1 cellular context compared by ENCODE assay signal in genomic region chr2:42141687-42142475, GRCh38.
TF ChIP-seq lines count a peak whose summit lies in the region.

No MANE protein-coding gene starts in this region.

TF ChIP-seq in K562, 482 proteins besides CTCF, POLR2A, EP300 and RAD21 (continued from another document):
- no peak for TF ChIP-seq ATF4 (CRISPR knock-in tag; IDR thresholded peaks at IDR 0.05)
- TF ChIP-seq RNF219 (CRISPR knock-in tag; IDR thresholded peaks at IDR 0.05), result no peak
- no peak for TF ChIP-seq EWSR1 (IDR thresholded peaks at IDR 0.05; ENCODE audit: borderline replicate concordance, low read depth, partially characterized antibody)
- no peak for TF ChIP-seq HSF4 (CRISPR knock-in tag; IDR thresholded peaks at IDR 0.05; ENCODE audit: borderline replicate concordance)
- no peak for TF ChIP-seq NFATC3 (IDR thresholded peaks at IDR 0.05)
- TF ChIP-seq ILK (tag; IDR thresholded peaks at IDR 0.05; ENCODE audit: borderline replicate concordance, low read depth), result no peak
- no peak for TF ChIP-seq TCF3 (CRISPR knock-in tag; IDR thresholded peaks at IDR 0.05)
- TF ChIP-seq ZNF696 (CRISPR knock-in tag; conservative IDR thresholded peaks at IDR 0.05), result no peak
- TF ChIP-seq NCOA2 (IDR thresholded peaks at IDR 0.05; ENCODE audit: partially characterized antibody in 2 of 2), result no peak
- TF ChIP-seq ZNF280B (CRISPR knock-in tag; IDR thresholded peaks at IDR 0.05), result no peak
- TF ChIP-seq MAZ (CRISPR knock-in tag; conservative IDR thresholded peaks at IDR 0.05 in 1 of 2, IDR thresholded peaks at IDR 0.05 in 1 of 2), result no peak; a peak in 1 of 4 replicates
- peak; percentile 48; the same call in 1 of the 2 replicates for TF ChIP-seq SMARCE1 (IDR thresholded peaks at IDR 0.05)
- TF ChIP-seq ZNF584 (CRISPR knock-in tag; IDR thresholded peaks at IDR 0.05; ENCODE audit: low read depth), result no peak
- 0 out of 2 replicates have a peak, but pooled peaks have one; percentile 47 for TF ChIP-seq SMARCA4 (IDR thresholded peaks at IDR 0.05)
- no peak for TF ChIP-seq BDP1 (IDR thresholded peaks at IDR 0.05; ENCODE audit: insufficient read depth, insufficient read length)
- TF ChIP-seq POLR3A (IDR thresholded peaks at IDR 0.05; ENCODE audit: borderline replicate concordance, extremely low read depth, insufficient read depth, insufficient read length), result no peak
- TF ChIP-seq FOXM1 (IDR thresholded peaks at IDR 0.05; ENCODE audit: low read depth), result no peak
- TF ChIP-seq FOXM1 (CRISPR knock-in tag; IDR thresholded peaks at IDR 0.05; ENCODE audit: low read depth), result no peak
- no peak for TF ChIP-seq HBP1 (CRISPR knock-in tag; IDR thresholded peaks at IDR 0.05)
- no peak for TF ChIP-seq CBFA2T3 (IDR thresholded peaks at IDR 0.05)
- no peak for TF ChIP-seq WHSC1 (IDR thresholded peaks at IDR 0.05; ENCODE audit: low read length)
- no peak for TF ChIP-seq ZNF639 (CRISPR knock-in tag; conservative IDR thresholded peaks at IDR 0.05 in 1 of 2, IDR thresholded peaks at IDR 0.05 in 1 of 2)
- no peak for TF ChIP-seq ARHGAP35 (IDR thresholded peaks at IDR 0.05; ENCODE audit: partially characterized antibody)
- no peak for TF ChIP-seq ZNF217 (CRISPR knock-in tag; IDR thresholded peaks at IDR 0.05)
- TF ChIP-seq MEF2D (tag; conservative IDR thresholded peaks at IDR 0.05; ENCODE audit: low read depth), result no peak
- TF ChIP-seq SREBF2 (CRISPR knock-in tag; IDR thresholded peaks at IDR 0.05), result no peak
- no peak for TF ChIP-seq HDAC8 (tag; IDR thresholded peaks at IDR 0.05)
- TF ChIP-seq E2F6 (IDR thresholded peaks at IDR 0.05; ENCODE audit: borderline replicate concordance in 1 of 2, extremely low read depth in 1 of 2, insufficient read depth in 1 of 2, insufficient read length in 1 of 2, low read depth in 1 of 2, low read length in 1 of 2, poor library complexity in 1 of 2, severe bottlenecking in 1 of 2), result no peak
- no peak for TF ChIP-seq E2F4 (CRISPR knock-in tag; IDR thresholded peaks at IDR 0.05; ENCODE audit: low read depth)
- no peak for TF ChIP-seq CBX2 (IDR thresholded peaks at IDR 0.05; ENCODE audit: insufficient read depth, low read length, poor library complexity, severe bottlenecking)
- no peak for TF ChIP-seq E2F3 (CRISPR knock-in tag; IDR thresholded peaks at IDR 0.05)
- no peak for TF ChIP-seq CREB1 (IDR thresholded peaks at IDR 0.05)
- no peak for TF ChIP-seq CREB1 (CRISPR knock-in tag; IDR thresholded peaks at IDR 0.05)
- no peak for TF ChIP-seq THRA (IDR thresholded peaks at IDR 0.05)
- TF ChIP-seq THRB (CRISPR knock-in tag; conservative IDR thresholded peaks at IDR 0.05), result no peak
- no peak for TF ChIP-seq ZNF280A (IDR thresholded peaks at IDR 0.05; ENCODE audit: low read depth, partially characterized antibody)
- TF ChIP-seq SUPT5H (IDR thresholded peaks at IDR 0.05), result no peak
- no peak for TF ChIP-seq ZNF707 (CRISPR knock-in tag; conservative IDR thresholded peaks at IDR 0.05)
- no peak for TF ChIP-seq BCOR (IDR thresholded peaks at IDR 0.05)
- no peak for TF ChIP-seq TARDBP (IDR thresholded peaks at IDR 0.05)
- peak; percentile 89 for TF ChIP-seq MAFF (IDR thresholded peaks at IDR 0.05; ENCODE audit: low read length)
- TF ChIP-seq YBX1 (IDR thresholded peaks at IDR 0.05), result no peak
- no peak for TF ChIP-seq SIN3A (IDR thresholded peaks at IDR 0.05; ENCODE audit: borderline replicate concordance in 2 of 2, control insufficient read depth in 1 of 2, low read depth in 2 of 2, low read length in 2 of 2)
- TF ChIP-seq NUFIP1 (IDR thresholded peaks at IDR 0.05; ENCODE audit: partially characterized antibody), result no peak
- no peak for TF ChIP-seq ZC3H11A (IDR thresholded peaks at IDR 0.05; ENCODE audit: low read depth, low read length)
- TF ChIP-seq RBBP5 (IDR thresholded peaks at IDR 0.05; ENCODE audit: borderline replicate concordance, insufficient read depth, low read length, poor library complexity, severe bottlenecking), result no peak
- no peak for TF ChIP-seq ARID2 (IDR thresholded peaks at IDR 0.05)
- TF ChIP-seq ZNF124 (CRISPR knock-in tag; IDR thresholded peaks at IDR 0.05), result no peak
- TF ChIP-seq CBX3 (IDR thresholded peaks at IDR 0.05; ENCODE audit: borderline replicate concordance in 1 of 2, low read length in 2 of 2), result no peak
- no peak for TF ChIP-seq XRCC3 (IDR thresholded peaks at IDR 0.05)
- 0 out of 2 replicates have a peak, but pooled peaks have one; percentile 23 for TF ChIP-seq LCOR (CRISPR knock-in tag; IDR thresholded peaks at IDR 0.05)
